In genomic region chr15:65287515-65287845, GRCh38 we compare ENCODE assay signal across 8 cellular contexts. TPM values are rescaled to one million over a fixed set of nuclear protein-coding genes. Genes with fewer than 3 reads are reported as not detected.
DNase-seq lines count a peak whose midpoint lies in the region; ATAC-seq and TF ChIP-seq lines count a peak whose summit lies in the region.

No MANE protein-coding gene starts in this region.

- no peaks in the 10 kb centered on the region for H4K20me1 ChIP-seq in BLaER1

- H3K4me3 Mint-ChIP-seq in brain (peak overlapping the region; percentile 88 to 92 (median 90)), natural killer cell (peak overlapping the region; percentile 92)

- H3K27ac Mint-ChIP-seq in brain (peak overlapping the region; percentile 43 to 98 (median 93)), natural killer cell (peak overlapping the region; percentile 88 to 91)

- 85% methylated on average over 2 of the region's 2 CpGs for WGBS in HUES64

- H3K4me2 ChIP-seq in BLaER1, result peak overlapping the region; percentile 96

- H3K4me1 ChIP-seq in BLaER1 (peaks cover 44% of the 10 kb centered on the region), HUES64 (ENCODE audit: insufficient read depth, low read length) (peaks cover 13% of the 10 kb centered on the region)

- peak overlapping the region; percentile 74 for H3K27ac ChIP-seq in BLaER1
- H3K27ac ChIP-seq in HUES64 (ENCODE audit: low read depth, low read length), result no peak overlapping the region

- H3K9me3 Mint-ChIP-seq in brain, result no peaks in the 10 kb centered on the region
- H3K9me3 Mint-ChIP-seq in natural killer cell, result no peaks in the 10 kb centered on the region

- H3K27me3 Mint-ChIP-seq in brain, result peaks cover 6% of the 10 kb centered on the region
- no peaks in the 10 kb centered on the region for H3K27me3 Mint-ChIP-seq in natural killer cell (ENCODE audit: low read depth in 2 of 2)

- H3K4me3 ChIP-seq in BLaER1 (peak overlapping the region; percentile 85), HUES64 (ENCODE audit: low read length) (peak overlapping the region; percentile 68; the same call in 1 of the 2 replicates)

- H3K36me3 ChIP-seq in BLaER1, result peaks cover 14% of the 10 kb centered on the region
- H3K36me3 ChIP-seq in HUES64 (ENCODE audit: insufficient read depth, low read length), result no peaks in the 10 kb centered on the region

- TF ChIP-seq CTCF in brain (conservative IDR thresholded peaks at IDR 0.05) (no peak), natural killer cell (IDR thresholded peaks at IDR 0.05) (no peak)

- H3K27me3 ChIP-seq in BLaER1 (no peaks in the 10 kb centered on the region), HUES64 (ENCODE audit: insufficient read depth, low read length) (peaks cover 12% of the 10 kb centered on the region)

- DNase-seq in natural killer cell (no peak), H4 (ENCODE audit: low spot score) (no peak)

- ATAC-seq in natural killer cell (no peak), HG03175 (IDR thresholded peaks at IDR 0.05; ENCODE audit: unreplicated experiment) (no peak), HG03039 (IDR thresholded peaks at IDR 0.05; ENCODE audit: unreplicated experiment) (no peak), GM18858 (IDR thresholded peaks at IDR 0.05; ENCODE audit: unreplicated experiment) (no peak)

- peaks cover 25% of the 10 kb centered on the region for H3K36me3 Mint-ChIP-seq in brain
- H3K36me3 Mint-ChIP-seq in natural killer cell, result no peaks in the 10 kb centered on the region

- H3K9ac ChIP-seq in BLaER1, result peak overlapping the region; percentile 92
- no peak overlapping the region for H3K9ac ChIP-seq in HUES64 (ENCODE audit: low read depth, low read length)

- H3K4me1 Mint-ChIP-seq in brain (peaks cover 47% of the 10 kb centered on the region), natural killer cell (peaks cover 31 to 32% of the 10 kb centered on the region in 2 donors)

- H3K9me3 ChIP-seq in BLaER1 (no peaks in the 10 kb centered on the region), HUES64 (ENCODE audit: insufficient read depth, low read depth, low read length) (no peaks in the 10 kb centered on the region)

- intact Hi-C loops in natural killer cell (cut with micrococcal nuclease), result loop anchor here (2.0 kb wide), 1 partner anchor 103 kb away; the partner anchor contains the start of gene CLPX

RNA-seq across cellular contexts. Expression of gene PARP16, which starts 0.8 kb away (rescaled TPM):
- polyA plus RNA-seq in HUES64 (2013, experiment 1 of 2), result 6.7 TPM
- polyA plus RNA-seq in HUES64 (2013, experiment 2 of 2), result 6.8 TPM
- polyA plus RNA-seq in brain (ENCODE audit: insufficient read depth, low read depth, low replicate concordance), result 8.4 TPM
- 10 to 100 TPM; 11.7 to 19.3 (median 16.4) TPM for total RNA-seq in natural killer cell
- 5.1 and 7.7 TPM in 2 replicates for total RNA-seq in H4 (2014; rRNA removed; shearing (Covaris generic))

RNA-seq across cellular contexts. Expression of gene RNU5A-1, which starts 8.4 kb away (rescaled TPM):
- polyA plus RNA-seq in HUES64 (2013, experiment 1 of 2), result 29,572 TPM
- 20,320 TPM for polyA plus RNA-seq in HUES64 (2013, experiment 2 of 2)
- polyA plus RNA-seq in brain (ENCODE audit: insufficient read depth, low read depth, low replicate concordance), result not detected
- not detected for total RNA-seq in natural killer cell
- total RNA-seq in H4 (2014; rRNA removed; shearing (Covaris generic)), result not detected in 2 replicates

RNA-seq across cellular contexts. Expression of gene RNU5B-1, which starts 17.0 kb away (rescaled TPM):
- 33,902 TPM for polyA plus RNA-seq in HUES64 (2013, experiment 1 of 2)
- 36,521 TPM for polyA plus RNA-seq in HUES64 (2013, experiment 2 of 2)
- polyA plus RNA-seq in brain (ENCODE audit: insufficient read depth, low read depth, low replicate concordance), result not detected
- 10 to 100 TPM in 1 of 3 donors, not detected in 2; 15.0 TPM for total RNA-seq in natural killer cell
- total RNA-seq in H4 (2014; rRNA removed; shearing (Covaris generic)), result not detected in 2 replicates
